Comparison of ENCODE assay signal across 29 cellular contexts in the genomic region with DNA sequence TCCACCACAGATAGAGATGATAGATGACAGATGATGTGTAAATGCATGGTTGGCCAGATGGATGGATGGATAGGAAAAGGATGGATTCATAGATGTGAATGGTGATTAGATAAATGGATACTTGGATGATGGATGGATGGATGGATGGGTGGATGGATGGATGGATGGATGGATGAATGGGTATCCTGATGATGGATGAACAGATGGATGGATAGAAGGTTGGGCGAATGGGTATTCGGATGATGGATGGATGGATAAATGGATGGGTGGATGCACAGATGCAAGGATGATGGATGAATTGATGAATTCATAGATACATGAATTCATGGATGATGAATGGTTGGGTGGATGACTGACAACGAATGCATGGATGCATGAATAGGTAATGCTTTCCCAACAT. TPM values are rescaled to one million over a fixed set of nuclear protein-coding genes. Genes with fewer than 3 reads are reported as not detected.
"Had no signal": no experiment of that assay in that cellular context is flagged by ENCODE, and none has a peak within 500 bp of the region (broad histone marks: within the 10 kb centered on the region; RNA-seq: fewer than 3 reads in every experiment).

No MANE protein-coding gene starts in this region.

- H3K4me2 ChIP-seq: neural progenitor cell had no signal

- H3K36me3 ChIP-seq: neural progenitor cell, ovary, right lobe of liver, sigmoid colon, stomach, thoracic aorta, thyroid gland, tibial nerve, upper lobe of left lung, vagina had no signal

- H3K9me3 Mint-ChIP-seq: nephron; neural progenitor cell; stimulated activated effector memory CD8-positive, alpha-beta T cell treated with anti-CD3 and anti-CD28 coated beads, Interleukin-12 subunit alpha, Interleukin-12 subunit beta, amount 100 ng/mL, for 72 hours had no signal

- H2AFZ ChIP-seq: neural progenitor cell, parathyroid adenoma had no signal

- FAIRE-seq: small intestine, urothelium cell line had no signal

- H3K4me1 Mint-ChIP-seq: natural killer cell; stimulated activated effector memory CD8-positive, alpha-beta T cell treated with anti-CD3 and anti-CD28 coated beads, Interleukin-12 subunit alpha, Interleukin-12 subunit beta, amount 100 ng/mL, for 72 hours; stimulated activated naive B cell treated with anti-CD40 and anti-IgM and Interleukin-4, amounts not matched to agents 10 μg/mL and 1 μg/mL and 100 μg/mL, for 72 hours had no signal

- H3K27ac ChIP-seq: neural progenitor cell, ovary, parathyroid adenoma, psoas muscle, right lobe of liver, sigmoid colon, stomach, thoracic aorta, tibial nerve, upper lobe of left lung, vagina had no signal

- H3K4me1 ChIP-seq: parathyroid adenoma, psoas muscle, right lobe of liver, sigmoid colon, stomach, tibial nerve, vagina had no signal

- H3K4me3 Mint-ChIP-seq: natural killer cell; nephron; neural progenitor cell; stimulated activated effector memory CD8-positive, alpha-beta T cell treated with anti-CD3 and anti-CD28 coated beads, Interleukin-12 subunit alpha, Interleukin-12 subunit beta, amount 100 ng/mL, for 72 hours; stimulated activated naive B cell treated with anti-CD40 and anti-IgM and Interleukin-4, amounts not matched to agents 10 μg/mL and 1 μg/mL and 100 μg/mL, for 72 hours; stimulated activated naive CD8-positive, alpha-beta T cell treated with anti-CD3 and anti-CD28 coated beads, Interleukin-15, Interleukin-2, amounts not matched to agents 100 ng/mL and 50 ng/mL, for 24 hours had no signal

- H3K9me3 ChIP-seq: ovary, psoas muscle, right lobe of liver, sigmoid colon, stomach, thoracic aorta, thyroid gland, upper lobe of left lung, vagina had no signal

- ATAC-seq: natural killer cell; psoas muscle; right cardiac atrium; right lobe of liver; stimulated activated naive B cell treated with anti-CD40 and anti-IgM and Interleukin-4, amounts not matched to agents 10 μg/mL and 1 μg/mL and 100 μg/mL, for 72 hours had no signal

- DNase-seq: natural killer cell; occipital lobe; ovary; posterior cingulate gyrus; psoas muscle; right cardiac atrium; right lobe of liver; sigmoid colon; small intestine; stimulated activated CD4-positive, alpha-beta T cell treated with anti-CD3 and anti-CD28 coated beads, Interleukin-15, amount 100 ng/mL, for 24 hours; stimulated activated CD4-positive, alpha-beta T cell treated with anti-CD3 and anti-CD28 coated beads, Interleukin-2, amount 100 ng/mL, for 24 hours; stimulated activated CD4-positive, alpha-beta T cell treated with anti-CD3 and anti-CD28 coated beads, Interleukin-2, amount 100 ng/mL, for 48 hours; stimulated activated CD4-positive, alpha-beta T cell treated with anti-CD3 and anti-CD28 coated beads, Interleukin-4, amount 100 ng/mL, for 24 hours; stimulated activated naive B cell treated with anti-CD40 and anti-IgM and Interleukin-4, amounts not matched to agents 10 μg/mL and 1 μg/mL and 100 μg/mL, for 72 hours; stimulated activated naive CD4-positive, alpha-beta T cell treated with Interleukin-2 at 50 U/mL for 16 hours; stomach; thyroid gland; trophoblast cell; upper lobe of left lung had no signal

- H3K36me3 Mint-ChIP-seq: natural killer cell; neural progenitor cell; stimulated activated effector memory CD8-positive, alpha-beta T cell treated with anti-CD3 and anti-CD28 coated beads, Interleukin-12 subunit alpha, Interleukin-12 subunit beta, amount 100 ng/mL, for 72 hours; stimulated activated naive B cell treated with anti-CD40 and anti-IgM and Interleukin-4, amounts not matched to agents 10 μg/mL and 1 μg/mL and 100 μg/mL, for 72 hours had no signal

- H3K27me3 ChIP-seq: ovary, right lobe of liver, thyroid gland, upper lobe of left lung, vagina had no signal

- H3K27ac Mint-ChIP-seq: natural killer cell; nephron; neural progenitor cell; progenitor cell of endocrine pancreas; stimulated activated effector memory CD8-positive, alpha-beta T cell treated with anti-CD3 and anti-CD28 coated beads, Interleukin-12 subunit alpha, Interleukin-12 subunit beta, amount 100 ng/mL, for 72 hours; stimulated activated naive B cell treated with anti-CD40 and anti-IgM and Interleukin-4, amounts not matched to agents 10 μg/mL and 1 μg/mL and 100 μg/mL, for 72 hours; stimulated activated naive CD8-positive, alpha-beta T cell treated with anti-CD3 and anti-CD28 coated beads, Interleukin-15, Interleukin-2, amounts not matched to agents 100 ng/mL and 50 ng/mL, for 24 hours had no signal

- H3K4me3 ChIP-seq: neural progenitor cell, ovary, psoas muscle, right lobe of liver, sigmoid colon, stomach, thoracic aorta, thyroid gland, tibial nerve, upper lobe of left lung, vagina had no signal

- H3K9ac ChIP-seq: neural progenitor cell, parathyroid adenoma had no signal

- H3K79me2 ChIP-seq: parathyroid adenoma had no signal

RNA-seq across cellular contexts. Expression of gene CHST1, which starts 56.1 kb away (rescaled TPM):
- total RNA-seq: natural killer cell had no signal
